ENCODE assay signal across 27 cellular contexts in the genomic region with DNA sequence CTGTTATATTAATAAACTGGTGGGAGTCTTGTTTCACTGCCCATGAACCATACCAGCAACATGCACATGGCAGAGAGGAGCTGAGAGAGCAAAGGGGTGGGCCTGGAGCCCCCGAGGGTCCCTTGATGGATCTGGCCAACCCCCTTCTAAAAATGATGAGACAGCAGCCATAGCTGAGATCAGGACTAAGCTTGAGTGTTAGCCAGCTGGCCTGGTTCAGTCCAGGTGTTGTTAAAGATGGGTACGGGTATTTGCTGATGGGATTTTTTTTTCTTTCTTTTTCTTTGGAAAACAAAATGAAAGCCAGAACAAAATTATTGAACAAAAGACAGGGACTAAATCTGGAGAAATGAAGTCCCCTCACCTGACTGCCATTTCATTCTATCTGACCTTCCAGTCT. TPM values are rescaled to one million over a fixed set of nuclear protein-coding genes. Genes with fewer than 3 reads are reported as not detected.
DNase-seq lines count a peak whose midpoint lies in the region; ATAC-seq lines count a peak whose summit lies in the region.
"Had no signal": no experiment of that assay in that cellular context is flagged by ENCODE, and none has a peak within 500 bp of the region (broad histone marks: within the 10 kb centered on the region; RNA-seq: fewer than 3 reads in every experiment).

No MANE protein-coding gene starts in this region.

- peaks cover 49% of the 10 kb centered on the region for H3K4me1 Mint-ChIP-seq in stimulated activated naive CD8-positive, alpha-beta T cell treated with anti-CD3 and anti-CD28 coated beads, Interleukin-15, Interleukin-2, amounts not matched to agents 100 ng/mL and 50 ng/mL, for 24 hours (ENCODE audit: low read depth)
- H3K4me1 Mint-ChIP-seq in stimulated activated naive CD8-positive, alpha-beta T cell treated with anti-CD3 and anti-CD28 coated beads, Interleukin-15, amount 100 ng/mL, for 72 hours = peaks cover 63% of the 10 kb centered on the region
- H3K4me1 Mint-ChIP-seq: CD14-positive monocyte had no signal

- no peak for DNase-seq in stimulated activated naive CD8-positive, alpha-beta T cell treated with anti-CD3 and anti-CD28 coated beads, Interleukin-15, amount 100 ng/mL, for 72 hours
- peak; percentile 68 for DNase-seq in RPMI8226
- DNase-seq in epithelial cell of prostate (ENCODE audit: low read depth, low spot score) = no peak
- DNase-seq in SKM-1 (lab: John Stamatoyannopoulos, UW; ENCODE audit: unreplicated experiment) = no peak
- no peak for DNase-seq in A172 (ENCODE audit: low spot score)
- DNase-seq: activated CD4-positive, alpha-beta memory T cell treated with anti-CD3 and anti-CD28 coated beads, Interleukin-2, amount 10 ng/mL, durations not matched to agents 7 days and 5 days; activated CD4-positive, CD25-positive, alpha-beta regulatory T cell treated with anti-CD3 and anti-CD28 coated beads, Interleukin-2, amount 50 U/mL, for 72 hours; activated T-cell treated with anti-CD3 and anti-CD28 coated beads for 4 hours; central memory CD4-positive, alpha-beta T cell; heart left ventricle; mesendoderm; MG63; NCI-H1417 treated with DMSO at 0.1 percent for 48 hours; NCI-H446; nucleus accumbens; SHP77 treated with DMSO at 0.1 percent for 48 hours; small intestine; stimulated activated CD4-positive, alpha-beta T cell treated with anti-CD3 and anti-CD28 coated beads, Interleukin-2, amount 100 ng/mL, for 24 hours; SW 1271; uterus had no signal

- H3K27ac Mint-ChIP-seq in stimulated activated naive CD8-positive, alpha-beta T cell treated with anti-CD3 and anti-CD28 coated beads, Interleukin-15, Interleukin-2, amounts not matched to agents 100 ng/mL and 50 ng/mL, for 24 hours = peak overlapping the region; percentile 45
- H3K27ac Mint-ChIP-seq in stimulated activated naive CD8-positive, alpha-beta T cell treated with anti-CD3 and anti-CD28 coated beads, Interleukin-15, amount 100 ng/mL, for 72 hours = peak overlapping the region in 1 of 2 donors; percentile 59
- H3K27ac Mint-ChIP-seq: activated CD4-positive, alpha-beta memory T cell treated with anti-CD3 and anti-CD28 coated beads, Interleukin-2, amount 10 ng/mL, durations not matched to agents 7 days and 5 days had no signal

- peaks cover 85% of the 10 kb centered on the region for H3K36me3 Mint-ChIP-seq in stimulated activated naive CD8-positive, alpha-beta T cell treated with anti-CD3 and anti-CD28 coated beads, Interleukin-15, Interleukin-2, amounts not matched to agents 100 ng/mL and 50 ng/mL, for 24 hours (ENCODE audit: low read depth)

- no peak for ATAC-seq in stimulated activated naive CD8-positive, alpha-beta T cell treated with anti-CD3 and anti-CD28 coated beads, Interleukin-15, amount 100 ng/mL, for 72 hours
- no peak for ATAC-seq in GM18873 (IDR thresholded peaks at IDR 0.05; ENCODE audit: low FRiP score, unreplicated experiment)

- peak overlapping the region; percentile 62 for H3K27ac ChIP-seq in epithelial cell of prostate
- H3K27ac ChIP-seq: ascending aorta, suprapubic skin, uterus had no signal

- no peak overlapping the region for H3K4me3 Mint-ChIP-seq in stimulated activated naive CD8-positive, alpha-beta T cell treated with anti-CD3 and anti-CD28 coated beads, Interleukin-15, Interleukin-2, amounts not matched to agents 100 ng/mL and 50 ng/mL, for 24 hours
- no peak overlapping the region for H3K4me3 Mint-ChIP-seq in stimulated activated naive CD8-positive, alpha-beta T cell treated with anti-CD3 and anti-CD28 coated beads, Interleukin-15, amount 100 ng/mL, for 72 hours
- H3K4me3 Mint-ChIP-seq: activated CD4-positive, alpha-beta memory T cell treated with anti-CD3 and anti-CD28 coated beads, Interleukin-2, amount 10 ng/mL, durations not matched to agents 7 days and 5 days; CD14-positive monocyte had no signal

- no peaks in the 10 kb centered on the region for H3K27me3 Mint-ChIP-seq in stimulated activated naive CD8-positive, alpha-beta T cell treated with anti-CD3 and anti-CD28 coated beads, Interleukin-15, Interleukin-2, amounts not matched to agents 100 ng/mL and 50 ng/mL, for 24 hours
- H3K27me3 Mint-ChIP-seq in stimulated activated naive CD8-positive, alpha-beta T cell treated with anti-CD3 and anti-CD28 coated beads, Interleukin-15, amount 100 ng/mL, for 72 hours = no peaks in the 10 kb centered on the region
- H3K27me3 Mint-ChIP-seq: activated CD4-positive, alpha-beta memory T cell treated with anti-CD3 and anti-CD28 coated beads, Interleukin-2, amount 10 ng/mL, durations not matched to agents 7 days and 5 days had no signal

- H3K9me3 Mint-ChIP-seq in stimulated activated naive CD8-positive, alpha-beta T cell treated with anti-CD3 and anti-CD28 coated beads, Interleukin-15, Interleukin-2, amounts not matched to agents 100 ng/mL and 50 ng/mL, for 24 hours = no peaks in the 10 kb centered on the region
- H3K9me3 Mint-ChIP-seq in stimulated activated naive CD8-positive, alpha-beta T cell treated with anti-CD3 and anti-CD28 coated beads, Interleukin-15, amount 100 ng/mL, for 72 hours = no peaks in the 10 kb centered on the region
- H3K9me3 Mint-ChIP-seq: activated CD4-positive, alpha-beta memory T cell treated with anti-CD3 and anti-CD28 coated beads, Interleukin-2, amount 10 ng/mL, durations not matched to agents 7 days and 5 days; CD14-positive monocyte had no signal

RNA-seq across cellular contexts. Expression of a gene that starts 16.0 kb away (rescaled TPM):
- 107 and 137 TPM in 2 replicates for total RNA-seq in A172 (2014; rRNA removed; shearing (Covaris generic))

RNA-seq across cellular contexts. Expression of a gene that starts 26.3 kb away (rescaled TPM):
- total RNA-seq in A172 (2014; rRNA removed; shearing (Covaris generic)) = 75.2 and 180 TPM in 2 replicates

RNA-seq across cellular contexts. Expression of a gene that starts 31.4 kb away (rescaled TPM):
- total RNA-seq in A172 (2014; rRNA removed; shearing (Covaris generic)) = 14.0 and 14.7 TPM in 2 replicates

RNA-seq across cellular contexts. Expression of a gene that starts 33.2 kb away (rescaled TPM):
- 53.2 and 60.0 TPM in 2 replicates for total RNA-seq in A172 (2014; rRNA removed; shearing (Covaris generic))

RNA-seq across cellular contexts. Expression of a gene that starts 39.4 kb away (rescaled TPM):
- total RNA-seq in A172 (2014; rRNA removed; shearing (Covaris generic)) = not detected in 2 replicates
- total RNA-seq: activated CD4-positive, alpha-beta memory T cell treated with anti-CD3 and anti-CD28 coated beads, Interleukin-2, amount 10 ng/mL, durations not matched to agents 7 days and 5 days; epithelial cell of proximal tubule; heart left ventricle; myocyte; suprapubic skin; uterus had no signal
